In genomic region chr3:53074366-53074696, GRCh38 we compare ENCODE assay signal across 20 cellular contexts. TPM values are rescaled to one million over a fixed set of nuclear protein-coding genes. Genes with fewer than 3 reads are reported as not detected.
A peak's percentile ranks its signal among the peaks of the same experiment; 100 is the strongest.
DNase-seq lines count a peak whose midpoint lies in the region; ATAC-seq and TF ChIP-seq lines count a peak whose summit lies in the region.
"Had no signal": no experiment of that assay in that cellular context is flagged by ENCODE, and none has a peak within 500 bp of the region (broad histone marks: within the 10 kb centered on the region; RNA-seq: fewer than 3 reads in every experiment).

No MANE protein-coding gene starts in this region.

- no peak overlapping the region for H3K4me3 Mint-ChIP-seq in activated CD4-positive, alpha-beta T cell treated with anti-CD3 and anti-CD28 coated beads for 36 hours
- peak overlapping the region; percentile 68 for H3K4me3 Mint-ChIP-seq in CD4-positive, alpha-beta T cell
- H3K4me3 Mint-ChIP-seq in activated T-helper 2 cell treated with anti-CD3 and anti-CD28 coated beads, Interferon-gamma antibody, Interleukin-2, Interleukin-4, amounts not matched to agents 10 μg/mL and 5 μg/mL and 100 μg/mL, durations not matched to agents 14 hours and 24 hours and 36 hours (ENCODE audit: low read depth) = peak overlapping the region; percentile 26
- H3K4me3 Mint-ChIP-seq in natural killer cell = peak overlapping the region; percentile 60
- H3K4me3 Mint-ChIP-seq: type B pancreatic cell had no signal

- H3K9me3 ChIP-seq in CD4-positive, alpha-beta T cell (ENCODE audit: control insufficient read depth, low read length) = no peaks in the 10 kb centered on the region
- no peaks in the 10 kb centered on the region for H3K9me3 ChIP-seq in Peyer's patch
- H3K9me3 ChIP-seq: A549, left ventricle myocardium inferior, SK-N-SH had no signal

- H3K4me1 ChIP-seq in Peyer's patch = peaks cover 0 to 8% (median 6%) of the 10 kb centered on the region in 4 donors
- H3K4me1 ChIP-seq: A549 had no signal

- no peaks in the 10 kb centered on the region for H3K27me3 ChIP-seq in CD4-positive, alpha-beta T cell (ENCODE audit: control insufficient read depth, insufficient read depth, low read length)
- H3K27me3 ChIP-seq in Peyer's patch = no peaks in the 10 kb centered on the region

- DNase-seq in activated CD4-positive, alpha-beta T cell treated with anti-CD3 and anti-CD28 coated beads for 36 hours = no peak
- DNase-seq in activated CD4-positive, alpha-beta T cell treated with anti-CD3 and anti-CD28 coated beads for 1 hour = no peak
- no peak for DNase-seq in CD4-positive, alpha-beta T cell
- DNase-seq in activated T-helper 2 cell treated with anti-CD3 and anti-CD28 coated beads, Interferon-gamma antibody, Interleukin-2, Interleukin-4, amounts not matched to agents 10 μg/mL and 5 μg/mL and 100 μg/mL, durations not matched to agents 14 hours and 24 hours and 36 hours (ENCODE audit: low spot score) = no peak
- DNase-seq in natural killer cell = no peak
- DNase-seq in Peyer's patch = no peak
- DNase-seq: activated CD8-positive, alpha-beta memory T cell treated with anti-CD3 and anti-CD28 coated beads, Interleukin-2, amount 50 U/mL, for 4 hours; EL; foreskin melanocyte; left ventricle myocardium inferior; NCI-H1092; NCI-H526 treated with DMSO at 0.1 percent for 48 hours; stimulated activated naive B cell treated with anti-CD40 and anti-IgM and Interleukin-4, amounts not matched to agents 10 μg/mL and 1 μg/mL and 100 μg/mL, for 72 hours had no signal

- no peak for TF ChIP-seq POLR2A in Peyer's patch (IDR thresholded peaks at IDR 0.05)

- peaks cover 18% of the 10 kb centered on the region for H3K4me1 Mint-ChIP-seq in activated CD4-positive, alpha-beta T cell treated with anti-CD3 and anti-CD28 coated beads for 36 hours
- peaks cover 24% of the 10 kb centered on the region for H3K4me1 Mint-ChIP-seq in CD4-positive, alpha-beta T cell (ENCODE audit: low read depth)
- peaks cover 13% of the 10 kb centered on the region for H3K4me1 Mint-ChIP-seq in activated T-helper 2 cell treated with anti-CD3 and anti-CD28 coated beads, Interferon-gamma antibody, Interleukin-2, Interleukin-4, amounts not matched to agents 10 μg/mL and 5 μg/mL and 100 μg/mL, durations not matched to agents 14 hours and 24 hours and 36 hours (ENCODE audit: low read depth)
- H3K4me1 Mint-ChIP-seq in natural killer cell = peaks cover 14 to 29% of the 10 kb centered on the region in 2 donors

- H3K9me3 Mint-ChIP-seq in activated CD4-positive, alpha-beta T cell treated with anti-CD3 and anti-CD28 coated beads for 36 hours (ENCODE audit: low read depth) = no peaks in the 10 kb centered on the region
- no peaks in the 10 kb centered on the region for H3K9me3 Mint-ChIP-seq in CD4-positive, alpha-beta T cell
- no peaks in the 10 kb centered on the region for H3K9me3 Mint-ChIP-seq in activated T-helper 2 cell treated with anti-CD3 and anti-CD28 coated beads, Interferon-gamma antibody, Interleukin-2, Interleukin-4, amounts not matched to agents 10 μg/mL and 5 μg/mL and 100 μg/mL, durations not matched to agents 14 hours and 24 hours and 36 hours
- no peaks in the 10 kb centered on the region for H3K9me3 Mint-ChIP-seq in natural killer cell
- H3K9me3 Mint-ChIP-seq: stimulated activated naive B cell treated with anti-CD40 and anti-IgM and Interleukin-4, amounts not matched to agents 10 μg/mL and 1 μg/mL and 100 μg/mL, for 72 hours; type B pancreatic cell had no signal

- peak overlapping the region; percentile 47 for H3K27ac Mint-ChIP-seq in activated CD4-positive, alpha-beta T cell treated with anti-CD3 and anti-CD28 coated beads for 36 hours
- H3K27ac Mint-ChIP-seq in CD4-positive, alpha-beta T cell = peak overlapping the region; percentile 73
- peak overlapping the region; percentile 25 for H3K27ac Mint-ChIP-seq in activated T-helper 2 cell treated with anti-CD3 and anti-CD28 coated beads, Interferon-gamma antibody, Interleukin-2, Interleukin-4, amounts not matched to agents 10 μg/mL and 5 μg/mL and 100 μg/mL, durations not matched to agents 14 hours and 24 hours and 36 hours
- peak overlapping the region; percentile 92 to 96 for H3K27ac Mint-ChIP-seq in natural killer cell
- H3K27ac Mint-ChIP-seq: type B pancreatic cell had no signal

- CTCF ChIA-PET in activated CD4-positive, alpha-beta T cell treated with anti-CD3 and anti-CD28 coated beads for 36 hours (lab: Charles Lee) = interaction anchor here (0.6 to 1.0 kb wide), 3 partner anchors 28 to 177 kb away, joined by 3 to 5 read pairs (median 4); partner anchors contain the start of gene STIMATE
- CTCF ChIA-PET in CD4-positive, alpha-beta T cell (lab: Charles Lee) = no interaction called here

- POLR2A ChIA-PET in activated CD4-positive, alpha-beta T cell treated with anti-CD3 and anti-CD28 coated beads for 36 hours (lab: Charles Lee) = no interaction called here
- POLR2A ChIA-PET in CD4-positive, alpha-beta T cell (lab: Charles Lee) = no interaction called here

- ATAC-seq in activated CD4-positive, alpha-beta T cell treated with anti-CD3 and anti-CD28 coated beads for 36 hours = no peak
- no peak for ATAC-seq in CD4-positive, alpha-beta T cell (ENCODE audit: poor library complexity)
- ATAC-seq in natural killer cell (no peak), GM21381 (IDR thresholded peaks at IDR 0.05; ENCODE audit: unreplicated experiment) (no peak), GM18502 (IDR thresholded peaks at IDR 0.05; ENCODE audit: poor library complexity, unreplicated experiment) (no peak)
- ATAC-seq: A549; Panc1; stimulated activated naive B cell treated with anti-CD40 and anti-IgM and Interleukin-4, amounts not matched to agents 10 μg/mL and 1 μg/mL and 100 μg/mL, for 72 hours had no signal

- H3K36me3 Mint-ChIP-seq in activated CD4-positive, alpha-beta T cell treated with anti-CD3 and anti-CD28 coated beads for 36 hours (ENCODE audit: low read depth) = no peaks in the 10 kb centered on the region
- no peaks in the 10 kb centered on the region for H3K36me3 Mint-ChIP-seq in CD4-positive, alpha-beta T cell (ENCODE audit: low read depth)
- H3K36me3 Mint-ChIP-seq in activated T-helper 2 cell treated with anti-CD3 and anti-CD28 coated beads, Interferon-gamma antibody, Interleukin-2, Interleukin-4, amounts not matched to agents 10 μg/mL and 5 μg/mL and 100 μg/mL, durations not matched to agents 14 hours and 24 hours and 36 hours (ENCODE audit: low read depth) = no peaks in the 10 kb centered on the region
- H3K36me3 Mint-ChIP-seq in natural killer cell = no peaks in the 10 kb centered on the region
- H3K36me3 Mint-ChIP-seq: type B pancreatic cell had no signal

- no peak for TF ChIP-seq CTCF in CD4-positive, alpha-beta T cell (IDR thresholded peaks at IDR 0.05)
- TF ChIP-seq CTCF in natural killer cell (IDR thresholded peaks at IDR 0.05) = no peak
- TF ChIP-seq CTCF in Peyer's patch (IDR thresholded peaks at IDR 0.05) = no peak

- H3K27ac ChIP-seq in CD4-positive, alpha-beta T cell (ENCODE audit: low read depth, low read length) = no peak overlapping the region
- no peak overlapping the region for H3K27ac ChIP-seq in Peyer's patch

- intact Hi-C loops in activated CD4-positive, alpha-beta T cell treated with anti-CD3 and anti-CD28 coated beads for 36 hours (cut with DNase I, micrococcal nuclease) = no loop called here
- intact Hi-C loops in CD4-positive, alpha-beta T cell (cut with DNase I, micrococcal nuclease) = loop anchor here (5.0 kb wide), 3 partner anchors 42 to 602 kb away; no protein-coding TSS in a partner anchor
- intact Hi-C loops in activated T-helper 2 cell treated with anti-CD3 and anti-CD28 coated beads, Interferon-gamma antibody, Interleukin-2, Interleukin-4, amounts not matched to agents 10 μg/mL and 5 μg/mL and 100 μg/mL, durations not matched to agents 14 hours and 24 hours and 36 hours (cut with micrococcal nuclease) = no loop called here
- intact Hi-C loops in natural killer cell (cut with micrococcal nuclease) = loop anchor here (5.0 kb wide), 1 partner anchor 142 kb away; no protein-coding TSS in a partner anchor

- H3K36me3 ChIP-seq in Peyer's patch = no peaks in the 10 kb centered on the region
- H3K36me3 ChIP-seq: left ventricle myocardium inferior had no signal

- no peak overlapping the region for H3K4me3 ChIP-seq in Peyer's patch
- H3K4me3 ChIP-seq: A549, smooth muscle cell had no signal

- no peaks in the 10 kb centered on the region for H3K27me3 Mint-ChIP-seq in activated CD4-positive, alpha-beta T cell treated with anti-CD3 and anti-CD28 coated beads for 36 hours
- H3K27me3 Mint-ChIP-seq in CD4-positive, alpha-beta T cell = no peaks in the 10 kb centered on the region
- no peaks in the 10 kb centered on the region for H3K27me3 Mint-ChIP-seq in activated T-helper 2 cell treated with anti-CD3 and anti-CD28 coated beads, Interferon-gamma antibody, Interleukin-2, Interleukin-4, amounts not matched to agents 10 μg/mL and 5 μg/mL and 100 μg/mL, durations not matched to agents 14 hours and 24 hours and 36 hours (ENCODE audit: low read depth)
- peaks cover 0 to under 1% of the 10 kb centered on the region in 2 donors for H3K27me3 Mint-ChIP-seq in natural killer cell (ENCODE audit: low read depth in 2 of 2)
- H3K27me3 Mint-ChIP-seq: stimulated activated naive B cell treated with anti-CD40 and anti-IgM and Interleukin-4, amounts not matched to agents 10 μg/mL and 1 μg/mL and 100 μg/mL, for 72 hours had no signal

RNA-seq across cellular contexts. Expression of gene SFMBT1, which starts 28.5 kb away (rescaled TPM):
- total RNA-seq in activated CD4-positive, alpha-beta T cell treated with anti-CD3 and anti-CD28 coated beads for 36 hours = 10 to 100 TPM; 14.5 to 20.3 TPM
- 10 to 100 TPM; 54.3 to 55.9 TPM for total RNA-seq in CD4-positive, alpha-beta T cell
- total RNA-seq in activated T-helper 2 cell treated with anti-CD3 and anti-CD28 coated beads, Interferon-gamma antibody, Interleukin-2, Interleukin-4, amounts not matched to agents 10 μg/mL and 5 μg/mL and 100 μg/mL, durations not matched to agents 14 hours and 24 hours and 36 hours = 23.4 and 24.3 TPM in 2 replicates
- total RNA-seq in natural killer cell (10 to 100 TPM; 20.2 to 22.3 (median 22.2) TPM), Peyer's patch (10 to 100 TPM; 16.1 to 45.4 (median 23.0) TPM)

RNA-seq across cellular contexts. Expression of gene RFT1, which starts 55.9 kb away (rescaled TPM):
- total RNA-seq in activated CD4-positive, alpha-beta T cell treated with anti-CD3 and anti-CD28 coated beads for 36 hours = 10 to 100 TPM; 39.8 to 49.0 TPM
- 10 to 100 TPM in 1 of 2 experiments, 1 to 10 TPM in 1; 8.5 to 10.2 TPM for total RNA-seq in CD4-positive, alpha-beta T cell
- 36.4 and 38.8 TPM in 2 replicates for total RNA-seq in activated T-helper 2 cell treated with anti-CD3 and anti-CD28 coated beads, Interferon-gamma antibody, Interleukin-2, Interleukin-4, amounts not matched to agents 10 μg/mL and 5 μg/mL and 100 μg/mL, durations not matched to agents 14 hours and 24 hours and 36 hours
- total RNA-seq in natural killer cell = 10 to 100 TPM; 13.3 to 17.2 (median 14.1) TPM
- total RNA-seq in Peyer's patch = 10 to 100 TPM in 3 of 4 donors, 1 to 10 TPM in 1; 9.0 to 19.8 (median 10.8) TPM

Comparison
In these comparisons a context has a peak if more than half of its experiments do, and no peak if none do; other contexts are left out.
1. H3K27ac Mint-ChIP-seq: peak in every context shown above with its lines; median percentile 94 in natural killer cell; 73 in CD4-positive, alpha-beta T cell; 47 in activated CD4-positive, alpha-beta T cell treated with anti-CD3 and anti-CD28 coated beads for 36 hours; 25 in activated T-helper 2 cell treated with anti-CD3 and anti-CD28 coated beads, Interferon-gamma antibody, Interleukin-2, Interleukin-4, amounts not matched to agents 10 μg/mL and 5 μg/mL and 100 μg/mL, durations not matched to agents 14 hours and 24 hours and 36 hours.
2. intact Hi-C loops: an anchor here in CD4-positive, alpha-beta T cell (5.0 kb wide) and natural killer cell (5.0 kb wide); none called in activated CD4-positive, alpha-beta T cell treated with anti-CD3 and anti-CD28 coated beads for 36 hours and activated T-helper 2 cell treated with anti-CD3 and anti-CD28 coated beads, Interferon-gamma antibody, Interleukin-2, Interleukin-4, amounts not matched to agents 10 μg/mL and 5 μg/mL and 100 μg/mL, durations not matched to agents 14 hours and 24 hours and 36 hours.